ENCODE assay signal across 15 cellular contexts in the genomic region with DNA sequence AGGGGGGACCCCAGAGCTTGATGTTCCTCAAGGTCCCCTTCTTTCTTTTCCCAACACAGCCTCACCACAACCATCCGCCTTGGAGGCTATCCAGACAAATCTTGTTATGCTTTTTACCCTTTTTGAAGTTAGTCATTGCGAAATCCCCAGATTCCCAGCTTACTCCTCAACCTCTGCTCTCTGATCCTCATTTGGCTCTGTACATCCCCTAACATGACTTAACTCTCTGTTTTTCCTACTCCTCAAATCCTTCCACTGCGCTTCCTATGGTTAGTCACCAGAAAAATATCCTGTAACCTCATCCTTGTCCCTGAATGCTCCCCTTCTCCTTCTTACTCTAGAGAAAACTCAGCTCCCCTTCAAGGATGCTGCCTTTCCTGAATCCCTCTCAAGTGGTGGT.
DNase-seq lines count a peak whose midpoint lies in the region; ATAC-seq and TF ChIP-seq lines count a peak whose summit lies in the region.
"Had no signal": no experiment of that assay in that cellular context is flagged by ENCODE, and none has a peak within 500 bp of the region (broad histone marks: within the 10 kb centered on the region; RNA-seq: fewer than 3 reads in every experiment).

No MANE protein-coding gene starts in this region.

- TF ChIP-seq CTCF in AG09319 (IDR thresholded peaks at IDR 0.05; ENCODE audit: low read depth, low read length) (no peak), brain microvascular endothelial cell (IDR thresholded peaks at IDR 0.05; ENCODE audit: low read depth, low read length, missing control alignments) (no peak), kidney epithelial cell (IDR thresholded peaks at IDR 0.05; ENCODE audit: insufficient read depth, low read length, poor library complexity, severe bottlenecking) (no peak), upper lobe of right lung (IDR thresholded peaks at IDR 0.05) (no peak)

- no peaks in the 10 kb centered on the region for H3K27me3 ChIP-seq in brain microvascular endothelial cell (replicated peaks)
- H3K27me3 ChIP-seq in kidney epithelial cell (ENCODE audit: control insufficient read depth, insufficient read depth, low read length) = peaks cover 9% of the 10 kb centered on the region
- peaks cover 5% of the 10 kb centered on the region for H3K27me3 ChIP-seq in upper lobe of right lung
- H3K27me3 ChIP-seq: BE2C had no signal

- no peaks in the 10 kb centered on the region for H3K36me3 ChIP-seq in brain microvascular endothelial cell (replicated peaks)
- H3K36me3 ChIP-seq in kidney epithelial cell (ENCODE audit: control insufficient read depth, insufficient read depth, low read length) = no peaks in the 10 kb centered on the region
- H3K36me3 ChIP-seq in upper lobe of right lung = no peaks in the 10 kb centered on the region
- H3K36me3 ChIP-seq: BE2C, tibial artery had no signal

- H3K27ac ChIP-seq in brain microvascular endothelial cell (no peak overlapping the region), upper lobe of right lung (no peak overlapping the region)
- H3K27ac ChIP-seq: tibial artery had no signal

- intact Hi-C loops in upper lobe of right lung (cut with DNase I) = no loop called here

- peak; percentile 14 for DNase-seq in AG09319 (ENCODE audit: extremely low read depth, low read depth)
- peak; percentile 65 for DNase-seq in HS-5 (ENCODE audit: low read depth)
- DNase-seq in brain microvascular endothelial cell = peak; percentile 24
- peak; percentile 51 for DNase-seq in kidney epithelial cell (ENCODE audit: low read depth)
- no peak for DNase-seq in upper lobe of right lung
- DNase-seq: activated CD4-positive, alpha-beta T cell treated with anti-CD3 and anti-CD28 coated beads, Interleukin-2, amount 10 ng/mL, durations not matched to agents 24 days and 14 days; activated T-cell treated with anti-CD3 and anti-CD28 coated beads, Interleukin-2, amount 50 U/mL, for 4 hours; BE2C; DND-41; NCI-H187; RPMI8226; tibial artery had no signal

- ATAC-seq in GM18861 (IDR thresholded peaks at IDR 0.05; ENCODE audit: unreplicated experiment) (no peak), GM18909 (IDR thresholded peaks at IDR 0.05; ENCODE audit: poor library complexity, unreplicated experiment) (no peak), upper lobe of right lung (no peak), HG03354 (IDR thresholded peaks at IDR 0.05; ENCODE audit: poor library complexity, severe bottlenecking, unreplicated experiment) (no peak)
- ATAC-seq: activated T-cell treated with anti-CD3 and anti-CD28 coated beads, Interleukin-2, amount 50 U/mL, for 4 hours had no signal

- H3K4me1 ChIP-seq in upper lobe of right lung = no peaks in the 10 kb centered on the region
- H3K4me1 ChIP-seq: BE2C, tibial artery had no signal

- in situ Hi-C loops in brain microvascular endothelial cell (cut with HindIII; ENCODE audit: low pct_ligation_motif_present, low sequenced_read_pairs) = no loop called here

- H3K9me3 ChIP-seq in upper lobe of right lung = no peaks in the 10 kb centered on the region
- H3K9me3 ChIP-seq: BE2C had no signal

- no peak overlapping the region for H3K4me3 ChIP-seq in brain microvascular endothelial cell (ENCODE audit: low read depth, low read length)
- H3K4me3 ChIP-seq in kidney epithelial cell (ENCODE audit: low read depth, low read length) = no peak overlapping the region
- no peak overlapping the region for H3K4me3 ChIP-seq in upper lobe of right lung
- H3K4me3 ChIP-seq: tibial artery had no signal
